In the genomic region with DNA sequence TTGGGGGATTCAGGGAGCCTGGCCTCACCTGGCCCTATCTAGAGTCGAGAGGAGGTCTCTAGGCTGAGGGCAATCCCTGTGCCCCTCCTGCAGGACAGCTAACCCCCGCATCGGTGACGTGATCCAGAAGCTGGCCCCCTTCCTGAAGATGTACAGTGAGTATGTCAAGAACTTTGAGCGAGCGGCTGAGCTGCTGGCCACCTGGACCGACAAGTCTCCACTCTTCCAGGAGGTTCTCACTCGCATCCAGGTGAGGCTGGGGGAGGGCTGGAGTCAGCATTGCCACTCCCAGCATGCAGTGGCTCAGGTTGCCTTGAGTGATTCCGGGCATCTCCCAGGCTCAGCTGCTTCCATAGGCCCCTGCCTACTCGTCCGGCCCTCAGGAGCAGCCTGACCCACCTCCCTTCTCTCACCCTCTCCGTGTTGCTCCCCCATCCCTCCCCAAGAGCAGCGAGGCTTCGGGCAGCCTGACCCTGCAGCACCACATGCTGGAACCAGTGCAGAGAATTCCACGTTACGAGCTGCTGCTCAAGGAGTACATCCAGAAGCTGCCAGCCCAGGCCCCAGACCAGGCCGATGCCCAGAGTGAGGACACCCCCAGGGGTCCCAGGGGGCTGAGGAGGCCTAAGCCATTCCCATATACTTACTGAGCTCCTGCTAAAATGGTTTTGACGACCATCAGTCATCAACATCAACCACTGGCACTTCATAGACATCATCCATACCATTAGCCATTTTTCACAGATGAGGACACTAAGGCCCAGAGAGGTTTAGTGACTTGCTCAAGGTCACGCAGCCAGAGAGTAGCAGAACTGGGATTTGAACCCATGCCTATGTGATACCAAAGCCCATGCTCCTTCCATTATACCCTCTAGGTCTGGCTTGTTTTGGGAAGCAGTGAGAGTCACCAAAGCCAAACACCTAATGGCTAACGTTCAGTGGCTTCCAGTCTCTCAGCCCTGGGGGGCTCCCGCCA, we compare ENCODE assay signal across 1 cellular context.
TF ChIP-seq lines count a peak whose summit lies in the region.

No MANE protein-coding gene starts in this region.

TF ChIP-seq in K562, 482 proteins besides CTCF, POLR2A, EP300 and RAD21:
- TF ChIP-seq KDM1A (IDR thresholded peaks at IDR 0.05) (peak in 1 of 2 experiments; percentile 32; a peak in 2 of 4 replicates), ZFP36 (IDR thresholded peaks at IDR 0.05; ENCODE audit: low read depth, low read length, partially characterized antibody) (peak; percentile 67), ADNP (tag; IDR thresholded peaks at IDR 0.05) (0 out of 2 replicates have a peak, but pooled peaks have one; percentile 21), RBM25 (IDR thresholded peaks at IDR 0.05; ENCODE audit: low read depth, low read length, severe bottlenecking) (peak; percentile 51), ARNT (IDR thresholded peaks at IDR 0.05) (no peak), GATA2 (CRISPR knock-in tag; IDR thresholded peaks at IDR 0.05) (no peak)
- TF ChIP-seq, protein P1, sequence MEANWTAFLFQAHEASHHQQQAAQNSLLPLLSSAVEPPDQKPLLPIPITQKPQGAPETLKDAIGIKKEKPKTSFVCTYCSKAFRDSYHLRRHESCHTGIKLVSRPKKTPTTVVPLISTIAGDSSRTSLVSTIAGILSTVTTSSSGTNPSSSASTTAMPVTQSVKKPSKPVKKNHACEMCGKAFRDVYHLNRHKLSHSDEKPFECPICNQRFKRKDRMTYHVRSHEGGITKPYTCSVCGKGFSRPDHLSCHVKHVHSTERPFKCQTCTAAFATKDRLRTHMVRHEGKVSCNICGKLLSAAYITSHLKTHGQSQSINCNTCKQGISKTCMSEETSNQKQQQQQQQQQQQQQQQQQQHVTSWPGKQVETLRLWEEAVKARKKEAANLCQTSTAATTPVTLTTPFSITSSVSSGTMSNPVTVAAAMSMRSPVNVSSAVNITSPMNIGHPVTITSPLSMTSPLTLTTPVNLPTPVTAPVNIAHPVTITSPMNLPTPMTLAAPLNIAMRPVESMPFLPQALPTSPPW (CRISPR knock-in tag; IDR thresholded peaks at IDR 0.05): no peak
- TF ChIP-seq, protein P2, sequence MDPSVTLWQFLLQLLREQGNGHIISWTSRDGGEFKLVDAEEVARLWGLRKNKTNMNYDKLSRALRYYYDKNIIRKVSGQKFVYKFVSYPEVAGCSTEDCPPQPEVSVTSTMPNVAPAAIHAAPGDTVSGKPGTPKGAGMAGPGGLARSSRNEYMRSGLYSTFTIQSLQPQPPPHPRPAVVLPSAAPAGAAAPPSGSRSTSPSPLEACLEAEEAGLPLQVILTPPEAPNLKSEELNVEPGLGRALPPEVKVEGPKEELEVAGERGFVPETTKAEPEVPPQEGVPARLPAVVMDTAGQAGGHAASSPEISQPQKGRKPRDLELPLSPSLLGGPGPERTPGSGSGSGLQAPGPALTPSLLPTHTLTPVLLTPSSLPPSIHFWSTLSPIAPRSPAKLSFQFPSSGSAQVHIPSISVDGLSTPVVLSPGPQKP (CRISPR knock-in tag; IDR thresholded peaks at IDR 0.05): no peak
